Comparison of ENCODE assay signal across 28 cellular contexts in the genomic region with DNA sequence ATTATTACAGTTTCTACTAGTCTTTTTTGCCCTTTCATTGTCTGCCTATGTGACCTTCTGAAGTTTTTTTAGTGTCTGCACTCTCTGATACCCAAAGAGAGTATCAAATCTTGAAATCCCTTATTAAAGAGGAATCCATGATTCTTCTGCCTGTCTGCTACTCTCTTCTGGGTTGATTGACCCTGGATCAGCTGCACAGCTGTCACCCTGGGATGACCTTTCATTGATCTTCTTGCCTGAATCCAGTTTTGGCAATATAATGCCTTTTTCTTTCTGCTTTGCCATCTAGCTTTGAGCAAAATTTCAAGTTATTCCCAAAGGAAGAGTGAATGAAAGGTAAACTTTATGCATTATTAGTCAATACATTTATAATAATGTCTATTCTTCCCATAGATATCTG.
"Had no signal": no experiment of that assay in that cellular context is flagged by ENCODE, and none has a peak within 500 bp of the region (broad histone marks: within the 10 kb centered on the region; RNA-seq: fewer than 3 reads in every experiment).

No MANE protein-coding gene starts in this region.

- H3K27ac ChIP-seq: stomach, suprapubic skin, testis, thoracic aorta, thyroid gland, tibial artery, tibial nerve, transverse colon, upper lobe of left lung, upper lobe of right lung, uterus, vagina had no signal

- H3K4me3 ChIP-seq: stomach, suprapubic skin, testis, thoracic aorta, thyroid gland, tibial artery, tibial nerve, transverse colon, upper lobe of left lung, upper lobe of right lung, uterus, vagina had no signal

- ATAC-seq: stimulated activated effector memory CD8-positive, alpha-beta T cell treated with anti-CD3 and anti-CD28 coated beads, Interleukin-12 subunit alpha, Interleukin-12 subunit beta, amount 100 ng/mL, for 72 hours; stimulated activated memory B cell treated with anti-CD40 and anti-IgM and Interleukin-4, amounts not matched to agents 10 μg/mL and 1 μg/mL and 100 μg/mL, for 72 hours; stimulated activated naive B cell treated with anti-CD40 and anti-IgM and Interleukin-4, amounts not matched to agents 10 μg/mL and 1 μg/mL and 100 μg/mL, for 72 hours; stimulated activated naive CD8-positive, alpha-beta T cell treated with anti-CD3 and anti-CD28 coated beads, Interleukin-15, amount 100 ng/mL, for 72 hours; stimulated activated naive CD8-positive, alpha-beta T cell treated with anti-CD3 and anti-CD28 coated beads, Interleukin-15, Interleukin-2, amounts not matched to agents 100 U/mL and 50 U/mL, for 24 hours; upper lobe of right lung had no signal

- FAIRE-seq: urothelium cell line had no signal

- H3K27me3 Mint-ChIP-seq: type B pancreatic cell had no signal

- H3K27ac Mint-ChIP-seq: stimulated activated effector memory CD8-positive, alpha-beta T cell treated with anti-CD3 and anti-CD28 coated beads, Interleukin-12 subunit alpha, Interleukin-12 subunit beta, amount 100 ng/mL, for 72 hours; stimulated activated memory B cell treated with anti-CD40 and anti-IgM and Interleukin-4, amounts not matched to agents 10 μg/mL and 1 μg/mL and 100 μg/mL, for 72 hours; stimulated activated naive B cell treated with anti-CD40 and anti-IgM and Interleukin-4, amounts not matched to agents 10 μg/mL and 1 μg/mL and 100 μg/mL, for 72 hours; stimulated activated naive CD8-positive, alpha-beta T cell treated with anti-CD3 and anti-CD28 coated beads, Interleukin-15, amount 100 ng/mL, for 72 hours; stimulated activated naive CD8-positive, alpha-beta T cell treated with anti-CD3 and anti-CD28 coated beads, Interleukin-15, Interleukin-2, amounts not matched to agents 100 ng/mL and 50 ng/mL, for 24 hours; type B pancreatic cell had no signal

- H3K27me3 ChIP-seq: stomach, suprapubic skin, testis, thyroid gland, tibial artery, tibial nerve, transverse colon, upper lobe of left lung, upper lobe of right lung, uterus, vagina had no signal

- H3K4me1 ChIP-seq: suprapubic skin, thyroid gland, tibial artery, tibial nerve, transverse colon, upper lobe of left lung, upper lobe of right lung had no signal

- H3K4me1 Mint-ChIP-seq: stimulated activated effector memory CD8-positive, alpha-beta T cell treated with anti-CD3 and anti-CD28 coated beads, Interleukin-12 subunit alpha, Interleukin-12 subunit beta, amount 100 ng/mL, for 72 hours; stimulated activated memory B cell treated with anti-CD40 and anti-IgM and Interleukin-4, amounts not matched to agents 10 μg/mL and 1 μg/mL and 100 μg/mL, for 72 hours; stimulated activated naive B cell treated with anti-CD40 and anti-IgM and Interleukin-4, amounts not matched to agents 10 μg/mL and 1 μg/mL and 100 μg/mL, for 72 hours; stimulated activated naive CD8-positive, alpha-beta T cell treated with anti-CD3 and anti-CD28 coated beads, Interleukin-15, amount 100 ng/mL, for 72 hours had no signal

- H3K36me3 Mint-ChIP-seq: stimulated activated effector memory CD8-positive, alpha-beta T cell treated with anti-CD3 and anti-CD28 coated beads, Interleukin-12 subunit alpha, Interleukin-12 subunit beta, amount 100 ng/mL, for 72 hours; stimulated activated memory B cell treated with anti-CD40 and anti-IgM and Interleukin-4, amounts not matched to agents 10 μg/mL and 1 μg/mL and 100 μg/mL, for 72 hours; stimulated activated naive B cell treated with anti-CD40 and anti-IgM and Interleukin-4, amounts not matched to agents 10 μg/mL and 1 μg/mL and 100 μg/mL, for 72 hours had no signal

- H3K9me3 ChIP-seq: testis, thyroid gland, upper lobe of right lung, vagina had no signal

- H3K36me3 ChIP-seq: stomach, suprapubic skin, thoracic aorta, thyroid gland, tibial artery, tibial nerve, transverse colon, upper lobe of left lung, upper lobe of right lung, uterus, vagina had no signal

- H3K4me3 Mint-ChIP-seq: stimulated activated effector memory CD8-positive, alpha-beta T cell treated with anti-CD3 and anti-CD28 coated beads, Interleukin-12 subunit alpha, Interleukin-12 subunit beta, amount 100 ng/mL, for 72 hours; stimulated activated memory B cell treated with anti-CD40 and anti-IgM and Interleukin-4, amounts not matched to agents 10 μg/mL and 1 μg/mL and 100 μg/mL, for 72 hours; stimulated activated naive B cell treated with anti-CD40 and anti-IgM and Interleukin-4, amounts not matched to agents 10 μg/mL and 1 μg/mL and 100 μg/mL, for 72 hours; stimulated activated naive CD8-positive, alpha-beta T cell treated with anti-CD3 and anti-CD28 coated beads, Interleukin-15, amount 100 ng/mL, for 72 hours; stimulated activated naive CD8-positive, alpha-beta T cell treated with anti-CD3 and anti-CD28 coated beads, Interleukin-15, Interleukin-2, amounts not matched to agents 100 ng/mL and 50 ng/mL, for 24 hours; type B pancreatic cell had no signal

- DNase-seq: stimulated activated CD4-positive, alpha-beta T cell treated with anti-CD3 and anti-CD28 coated beads, Interleukin-2, amount 100 ng/mL, for 48 hours; stimulated activated CD4-positive, alpha-beta T cell treated with anti-CD3 and anti-CD28 coated beads, Interleukin-4, amount 100 ng/mL, for 1 hour; stimulated activated CD4-positive, alpha-beta T cell treated with anti-CD3 and anti-CD28 coated beads, Interleukin-4, amount 100 ng/mL, for 24 hours; stimulated activated CD4-positive, alpha-beta T cell treated with anti-CD3 and anti-CD28 coated beads, Interleukin-4, amount 100 ng/mL, for 4 hours; stimulated activated CD8-positive, alpha-beta memory T cell treated with anti-CD3 and anti-CD28 coated beads, Interleukin-4, amount 100 ng/mL, for 48 hours; stimulated activated naive B cell treated with anti-CD40 and anti-IgM and Interleukin-4, amounts not matched to agents 10 μg/mL and 1 μg/mL and 100 μg/mL, for 72 hours; stimulated activated naive CD4-positive, alpha-beta T cell; stimulated activated naive CD4-positive, alpha-beta T cell treated with Interleukin-2 at 50 U/mL for 16 hours; stimulated activated naive CD8-positive, alpha-beta T cell treated with anti-CD3 and anti-CD28 coated beads, Interleukin-15, amount 100 ng/mL, for 72 hours; stimulated activated naive CD8-positive, alpha-beta T cell treated with anti-CD3 and anti-CD28 coated beads, Interleukin-15, Interleukin-2, amounts not matched to agents 100 U/mL and 50 U/mL, for 24 hours; stomach; substantia nigra; testis; thyroid gland; tibial artery; transverse colon; upper lobe of left lung; upper lobe of right lung; uterus had no signal
